Comparison of ENCODE assay signal across 1 cellular context in genomic region chr9:97807681-97808080, GRCh38.
TF ChIP-seq lines count a peak whose summit lies in the region.

No MANE protein-coding gene starts in this region.

TF ChIP-seq in H1, 55 proteins besides CTCF, POLR2A, EP300 and RAD21:
- TF ChIP-seq CTBP2 (IDR thresholded peaks at IDR 0.05; ENCODE audit: borderline replicate concordance, insufficient read depth, insufficient read length, low read length) = no peak
- TF ChIP-seq E2F6 (IDR thresholded peaks at IDR 0.05) = no peak
- no peak for TF ChIP-seq SUZ12 (IDR thresholded peaks at IDR 0.05; ENCODE audit: low read length)
- TF ChIP-seq CBX5 (IDR thresholded peaks at IDR 0.05; ENCODE audit: low read depth, low read length) = no peak
- TF ChIP-seq SP4 (IDR thresholded peaks at IDR 0.05; ENCODE audit: low read length) = no peak
- no peak for TF ChIP-seq HDAC2 (IDR thresholded peaks at IDR 0.05; ENCODE audit: borderline replicate concordance in 1 of 2, low read depth in 2 of 2, low read length in 2 of 2)
- no peak for TF ChIP-seq SAP30 (IDR thresholded peaks at IDR 0.05; ENCODE audit: insufficient read depth, insufficient replicate concordance, low read length)
- TF ChIP-seq KDM1A (IDR thresholded peaks at IDR 0.05; ENCODE audit: borderline replicate concordance, low read length) = no peak
- no peak for TF ChIP-seq CHD7 (IDR thresholded peaks at IDR 0.05; ENCODE audit: insufficient replicate concordance, low read length)
- TF ChIP-seq KDM5A (IDR thresholded peaks at IDR 0.05; ENCODE audit: low read length) = no peak
- TF ChIP-seq ATF3 (IDR thresholded peaks at IDR 0.05; ENCODE audit: insufficient read depth, low read depth, low read length) = no peak
- no peak for TF ChIP-seq CEBPB (IDR thresholded peaks at IDR 0.05; ENCODE audit: low read depth, low read length)
- TF ChIP-seq NANOG (IDR thresholded peaks at IDR 0.05; ENCODE audit: insufficient read depth, low read depth, low read length, poor library complexity, severe bottlenecking) = no peak
- no peak for TF ChIP-seq YY1 (IDR thresholded peaks at IDR 0.05; ENCODE audit: low read depth, low read length)
- TF ChIP-seq POLR2AphosphoS5 (IDR thresholded peaks at IDR 0.05; ENCODE audit: low read depth, low read length) = no peak
